In the genomic region with DNA sequence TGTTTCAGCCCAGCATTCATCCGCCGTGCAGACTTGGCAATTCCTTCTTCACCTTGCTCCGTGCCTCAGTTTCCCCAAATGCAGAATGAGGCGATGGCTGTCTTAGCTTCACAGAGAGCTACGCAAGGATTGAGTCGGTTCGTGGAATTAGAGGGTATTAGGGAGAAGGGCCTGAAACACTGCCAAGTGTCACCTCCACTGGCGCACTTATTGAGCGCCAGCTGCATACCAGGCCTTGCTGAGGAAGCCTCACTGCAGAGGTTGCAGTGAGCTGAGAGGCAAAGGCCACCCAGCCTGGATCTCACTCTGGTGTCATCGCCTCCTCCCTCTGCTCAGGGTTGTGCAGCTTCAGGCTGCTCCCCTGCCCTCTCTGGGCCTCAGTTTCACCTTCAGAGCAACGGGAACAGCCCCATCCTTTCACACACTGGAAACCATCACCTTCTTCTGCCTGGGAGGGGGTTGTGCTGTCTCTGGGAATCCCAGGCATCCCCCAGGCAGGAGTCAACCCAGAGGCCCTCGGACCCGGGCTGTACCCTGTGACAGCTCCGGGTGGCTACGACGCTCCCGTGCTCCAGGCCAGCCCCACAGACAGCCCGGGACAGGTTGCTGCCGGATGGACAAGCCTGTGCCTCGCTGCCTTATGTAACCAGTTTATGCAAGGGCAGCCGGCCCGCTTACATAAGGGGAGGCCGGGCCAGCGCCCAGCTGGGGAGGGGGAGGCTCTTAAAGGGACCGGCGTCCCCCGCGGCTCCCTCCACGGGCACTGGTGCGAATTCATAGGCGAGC, we compare ENCODE assay signal across 11 cellular contexts. TPM values are rescaled to one million over a fixed set of nuclear protein-coding genes. Genes with fewer than 3 reads are reported as not detected.
A peak's percentile ranks its signal among the peaks of the same experiment; 100 is the strongest.
DNase-seq lines count a peak whose midpoint lies in the region; ATAC-seq and TF ChIP-seq lines count a peak whose summit lies in the region.
"Had no signal": no experiment of that assay in that cellular context is flagged by ENCODE, and none has a peak within 500 bp of the region (broad histone marks: within the 10 kb centered on the region; RNA-seq: fewer than 3 reads in every experiment).

No MANE protein-coding gene starts in this region.

- H3K4me1 ChIP-seq in adrenal gland (replicated peaks in 1 of 2), result peaks cover 30 to 47% of the 10 kb centered on the region in 2 donors
- H3K4me1 ChIP-seq in mucosa of rectum (ENCODE audit: control insufficient read depth in 2 of 2, insufficient read depth in 2 of 2, low read length in 2 of 2), result peaks cover 20 to 25% of the 10 kb centered on the region in 2 donors
- peaks cover 42 to 57% of the 10 kb centered on the region in 2 donors for H3K4me1 ChIP-seq in thyroid gland

- peak overlapping the region; percentile 59 to 65 for H3K9ac ChIP-seq in mucosa of rectum (ENCODE audit: low read depth in 1 of 2, low read length in 2 of 2)

- H3K27ac ChIP-seq in adrenal gland, result peak overlapping the region; percentile 20 to 100 (median 92)
- H3K27ac ChIP-seq in mucosa of rectum (ENCODE audit: low read depth in 2 of 2, low read length in 2 of 2), result peak overlapping the region; percentile 81 to 85
- H3K27ac ChIP-seq in thyroid gland, result peak overlapping the region; percentile 83 to 99 (median 98)

- ATAC-seq in Right ventricle myocardium superior (ENCODE audit: poor library complexity) (peak; percentile 86), GM19023 (IDR thresholded peaks at IDR 0.05; ENCODE audit: unreplicated experiment) (no peak), HG03571 (IDR thresholded peaks at IDR 0.05; ENCODE audit: unreplicated experiment) (no peak)
- ATAC-seq in activated T-cell treated with anti-CD3 and anti-CD28 coated beads, Interleukin-2, amount 50 U/mL, for 4 hours, result no peak

- H3K27me3 ChIP-seq in adrenal gland, result no peaks in the 10 kb centered on the region
- H3K27me3 ChIP-seq in mucosa of rectum (ENCODE audit: control insufficient read depth in 2 of 2, insufficient read depth in 2 of 2, low read length in 2 of 2), result no peaks in the 10 kb centered on the region
- H3K27me3 ChIP-seq in thyroid gland, result no peaks in the 10 kb centered on the region

- H3K36me3 ChIP-seq in adrenal gland (replicated peaks in 1 of 2), result no peaks in the 10 kb centered on the region
- H3K36me3 ChIP-seq in mucosa of rectum (ENCODE audit: control insufficient read depth in 2 of 2, insufficient read depth in 2 of 2, low read length in 2 of 2), result no peaks in the 10 kb centered on the region
- no peaks in the 10 kb centered on the region for H3K36me3 ChIP-seq in thyroid gland

- H3K4me3 ChIP-seq in adrenal gland (peak overlapping the region in 1 of 4 donors; percentile 24), mucosa of rectum (ENCODE audit: low read length in 2 of 2) (peak overlapping the region; percentile 37 to 57), thyroid gland (replicated peaks in 1 of 3) (peak overlapping the region in 1 of 3 donors; percentile 6)

- H3K27me3 Mint-ChIP-seq in activated T-cell treated with anti-CD3 and anti-CD28 coated beads, Interleukin-2, amount 50 U/mL, for 4 hours (ENCODE audit: low read depth), result no peaks in the 10 kb centered on the region

- DNase-seq in adrenal gland (peak; percentile 80 to 96 (median 88)), Right ventricle myocardium superior (peak; percentile 90), thyroid gland (peak; percentile 89 to 92)
- no peak for DNase-seq in activated T-cell treated with anti-CD3 and anti-CD28 coated beads, Interleukin-2, amount 50 U/mL, for 4 hours
- no peak for DNase-seq in stimulated activated CD8-positive, alpha-beta memory T cell treated with anti-CD3 and anti-CD28 coated beads, Interleukin-4, amount 100 ng/mL, for 48 hours
- DNase-seq: NCI-H2081; stimulated activated CD4-positive, alpha-beta T cell treated with anti-CD3 and anti-CD28 coated beads, Interleukin-1b, Interleukin-23, amount 100 ng/mL, for 48 hours had no signal

- no peaks in the 10 kb centered on the region for H3K9me3 ChIP-seq in adrenal gland (replicated peaks in 1 of 3)
- no peaks in the 10 kb centered on the region for H3K9me3 ChIP-seq in mucosa of rectum (ENCODE audit: control insufficient read depth in 2 of 2, low read length in 2 of 2)
- no peaks in the 10 kb centered on the region for H3K9me3 ChIP-seq in thyroid gland

- peak; percentile 35 to 83 for TF ChIP-seq POLR2A in adrenal gland (IDR thresholded peaks at IDR 0.05)
- peak in 1 of 2 donors; percentile 78 for TF ChIP-seq POLR2A in thyroid gland (IDR thresholded peaks at IDR 0.05)

- H3K36me3 Mint-ChIP-seq in activated T-cell treated with anti-CD3 and anti-CD28 coated beads, Interleukin-2, amount 50 U/mL, for 4 hours (ENCODE audit: insufficient read depth), result peaks cover 4% of the 10 kb centered on the region

- 36 to 61% (median 47%) methylated on average over 15 to 31 of the region's 31 CpGs for WGBS in adrenal gland, 4 donors
- WGBS in thyroid gland, 2 donors, result 33 to 48% methylated on average over 24 to 30 of the region's 31 CpGs

- H3K9me3 Mint-ChIP-seq in activated T-cell treated with anti-CD3 and anti-CD28 coated beads, Interleukin-2, amount 50 U/mL, for 4 hours, result no peaks in the 10 kb centered on the region
- H3K9me3 Mint-ChIP-seq: activated T-helper 2 cell treated with anti-CD3 and anti-CD28 coated beads, Interferon-gamma antibody, Interleukin-2, Interleukin-4, amounts not matched to agents 10 μg/mL and 5 μg/mL and 100 μg/mL, durations not matched to agents 14 hours and 24 hours and 36 hours had no signal

- intact Hi-C loops in adrenal gland (cut with DNase I) (no loop called here), Right ventricle myocardium superior (cut with DNase I) (no loop called here), thyroid gland (cut with DNase I) (no loop called here)

- H3K4me1 Mint-ChIP-seq in activated T-cell treated with anti-CD3 and anti-CD28 coated beads, Interleukin-2, amount 50 U/mL, for 4 hours (ENCODE audit: low read depth), result no peaks in the 10 kb centered on the region

- H3K4me3 Mint-ChIP-seq in activated T-cell treated with anti-CD3 and anti-CD28 coated beads, Interleukin-2, amount 50 U/mL, for 4 hours, result no peak overlapping the region

- TF ChIP-seq CTCF in adrenal gland (IDR thresholded peaks at IDR 0.05) (no peak), thyroid gland (IDR thresholded peaks at IDR 0.05) (no peak)

RNA-seq across cellular contexts. Expression of a gene that starts 31.9 kb away (rescaled TPM):
- total RNA-seq in adrenal gland (100 to 1,000 TPM; 124 to 329 (median 236) TPM), Right ventricle myocardium superior (153 TPM), thyroid gland (100 to 1,000 TPM in 3 of 4 donors, 10 to 100 TPM in 1; 76.2 to 183 (median 132) TPM)
- 100 to 1,000 TPM in 1 of 3 donors, 10 to 100 TPM in 2; 34.9 to 154 (median 69.2) TPM for polyA plus RNA-seq in adrenal gland
- 10 to 100 TPM; 26.0 to 33.6 (median 30.3) TPM for total RNA-seq in activated T-cell treated with anti-CD3 and anti-CD28 coated beads, Interleukin-2, amount 50 U/mL, for 4 hours

Comparison
In these comparisons a context has a peak if more than half of its experiments do, and no peak if none do; other contexts are left out.
1. DNase-seq: peak in adrenal gland (7 of 7), Right ventricle myocardium superior (single experiment) and thyroid gland (2 of 2); none in activated T-cell treated with anti-CD3 and anti-CD28 coated beads, Interleukin-2, amount 50 U/mL, for 4 hours (single experiment) and stimulated activated CD8-positive, alpha-beta memory T cell treated with anti-CD3 and anti-CD28 coated beads, Interleukin-4, amount 100 ng/mL, for 48 hours (single experiment).
2. Peak in every context shown above with its lines, with median percentiles within 50 percentile points of each other: H3K27ac ChIP-seq.